Comparison of ENCODE assay signal across 17 cellular contexts in the genomic region with DNA sequence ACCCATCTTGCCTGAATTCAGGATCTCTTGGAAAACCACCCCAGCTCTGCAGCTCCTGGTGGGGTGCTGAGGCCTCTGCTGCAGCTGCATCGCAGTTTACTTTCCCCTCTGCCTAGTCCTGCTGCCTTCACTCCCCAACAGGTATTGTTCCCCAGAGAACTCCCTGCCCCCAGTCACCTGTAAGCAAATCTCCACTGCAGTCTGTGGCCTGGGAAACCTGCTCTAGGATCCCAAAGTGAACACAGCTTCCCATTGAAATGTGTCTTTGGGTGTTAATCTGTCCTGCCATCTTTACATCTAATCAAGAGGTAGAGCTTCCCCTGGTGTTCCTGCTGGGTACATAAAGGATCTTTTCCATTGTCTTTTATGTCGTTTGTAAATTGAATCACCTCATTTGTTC.
"Had no signal": no experiment of that assay in that cellular context is flagged by ENCODE, and none has a peak within 500 bp of the region (broad histone marks: within the 10 kb centered on the region; RNA-seq: fewer than 3 reads in every experiment).

No MANE protein-coding gene starts in this region.

- DNase-seq: activated CD4-positive, alpha-beta T cell treated with anti-CD3 and anti-CD28 coated beads for 1 hour; activated CD4-positive, alpha-beta T cell treated with anti-CD3 and anti-CD28 coated beads, Interleukin-2, amount 50 U/mL, for 4 hours; activated naive CD4-positive, alpha-beta T cell treated with anti-CD3 and anti-CD28 coated beads, Interleukin-2, amount 10 ng/mL, durations not matched to agents 7 days and 5 days; activated T-cell treated with anti-CD3 and anti-CD28 coated beads, Interleukin-2, amount 50 U/mL, for 1 hour; cerebellar nuclear complex; effector CD8-positive, alpha-beta T cell; foreskin fibroblast; hypothalamus; immature natural killer cell; nucleus accumbens; stimulated activated CD4-positive, alpha-beta T cell treated with anti-CD3 and anti-CD28 coated beads, Interleukin-2, amount 100 ng/mL, for 48 hours; thyroid gland had no signal

- H3K36me3 ChIP-seq: ascending aorta, breast epithelium, thyroid gland had no signal

- H3K27ac ChIP-seq: ascending aorta, breast epithelium, thyroid gland had no signal

- H3K27me3 ChIP-seq: ascending aorta, breast epithelium, thyroid gland had no signal

- ATAC-seq: natural killer cell treated with Interleukin-12 subunit alpha and Interleukin-12 subunit beta and Interleukin-15 and Interleukin-18, amount 100 ng/mL, for 72 hours; stimulated activated memory B cell treated with anti-CD40 and anti-IgM and Interleukin-4, amounts not matched to agents 10 μg/mL and 1 μg/mL and 100 μg/mL, for 72 hours had no signal

- H3K4me1 ChIP-seq: breast epithelium, thyroid gland had no signal

- H3K4me3 ChIP-seq: ascending aorta, breast epithelium, thyroid gland had no signal

- FAIRE-seq: urothelium cell line had no signal
